Comparison of ENCODE assay signal across 21 cellular contexts in genomic region chr20:33910529-33911327, GRCh38.
DNase-seq lines count a peak whose midpoint lies in the region; ATAC-seq and TF ChIP-seq lines count a peak whose summit lies in the region.
"Had no signal": no experiment of that assay in that cellular context is flagged by ENCODE, and none has a peak within 500 bp of the region (broad histone marks: within the 10 kb centered on the region; RNA-seq: fewer than 3 reads in every experiment).

No MANE protein-coding gene starts in this region.

- H2AFZ ChIP-seq in PC-9, result no peak overlapping the region
- H2AFZ ChIP-seq: hepatocyte had no signal

- TF ChIP-seq CTCF in PC-9 (conservative IDR thresholded peaks at IDR 0.05) (no peak), left lung (IDR thresholded peaks at IDR 0.05) (no peak)

- no peaks in the 10 kb centered on the region for H3K27me3 ChIP-seq in PC-9 (ENCODE audit: insufficient read depth, low read depth)
- H3K27me3 ChIP-seq in left lung, result no peaks in the 10 kb centered on the region
- H3K27me3 ChIP-seq: hepatocyte, pancreas, sigmoid colon, tibial nerve had no signal

- H3K4me3 ChIP-seq in PC-9 (no peak overlapping the region), left lung (no peak overlapping the region)
- H3K4me3 ChIP-seq: hepatocyte, pancreas, sigmoid colon, tibial nerve had no signal

- no peaks in the 10 kb centered on the region for H3K9me2 ChIP-seq in PC-9 (ENCODE audit: insufficient read depth)

- intact Hi-C loops in PC-9 (cut with micrococcal nuclease; ENCODE audit: unreplicated experiment) (no loop called here), left lung (cut with DNase I) (no loop called here)

- peak overlapping the region; percentile 56 for H3K27ac ChIP-seq in PC-9
- peak overlapping the region; percentile 66 to 78 for H3K27ac ChIP-seq in left lung
- H3K27ac ChIP-seq: hepatocyte, pancreas had no signal

- ATAC-seq in left lung (no peak), GM21619 (IDR thresholded peaks at IDR 0.05; ENCODE audit: unreplicated experiment) (no peak), HG03139 (IDR thresholded peaks at IDR 0.05; ENCODE audit: unreplicated experiment) (no peak)
- ATAC-seq: activated CD4-positive, alpha-beta T cell treated with anti-CD3 and anti-CD28 coated beads for 36 hours; activated CD8-positive, alpha-beta memory T cell treated with anti-CD3 and anti-CD28 coated beads, Interleukin-2, amount 10 ng/mL, durations not matched to agents 7 days and 5 days; activated naive CD8-positive, alpha-beta T cell treated with anti-CD3 and anti-CD28 coated beads, Interleukin-2, amount 50 U/mL, for 24 hours; stimulated activated naive B cell treated with anti-CD40 and anti-IgM and Interleukin-4, amounts not matched to agents 10 μg/mL and 1 μg/mL and 100 μg/mL, for 72 hours had no signal

- POLR2A ChIA-PET in PC-9 (lab: Charles Lee; ENCODE audit: unreplicated experiment), result interaction anchor here (0.6 to 0.7 kb wide), 2 partner anchors 202 to 242 kb away, joined by 3 to 6 read pairs; no protein-coding TSS in a partner anchor

- peaks cover 44% of the 10 kb centered on the region; the same call in 1 of the 2 replicates for H3F3A ChIP-seq in PC-9 (ENCODE audit: insufficient read depth, low read depth)

- no peaks in the 10 kb centered on the region for H4K20me1 ChIP-seq in PC-9 (ENCODE audit: insufficient read depth)

- no TSS peak for BruUV-seq in PC-9 (replicated peaks; lab: Mats Ljungman, UMichigan)

- H3K79me2 ChIP-seq in PC-9 (ENCODE audit: low read depth), result no peaks in the 10 kb centered on the region
- H3K79me2 ChIP-seq: hepatocyte had no signal

- H3K9me3 ChIP-seq in PC-9 (ENCODE audit: insufficient read depth, low read depth) (no peaks in the 10 kb centered on the region), left lung (no peaks in the 10 kb centered on the region)
- H3K9me3 ChIP-seq: pancreas, sigmoid colon, tibial nerve had no signal

- CTCF ChIA-PET in PC-9 (lab: Charles Lee), result no interaction called here

- H3K36me3 ChIP-seq in PC-9 (ENCODE audit: low read depth), result no peaks in the 10 kb centered on the region
- H3K36me3 ChIP-seq in left lung, result no peaks in the 10 kb centered on the region
- H3K36me3 ChIP-seq: pancreas, sigmoid colon, tibial nerve had no signal

- no peak overlapping the region for H3K4me2 ChIP-seq in PC-9
- H3K4me2 ChIP-seq: hepatocyte had no signal

- H3K4me1 ChIP-seq in PC-9 (replicated peaks; ENCODE audit: insufficient read depth) (peaks cover 46% of the 10 kb centered on the region), left lung (peaks cover 16 to 25% of the 10 kb centered on the region in 2 donors)

- DNase-seq in NCI-H345 (lab: John Stamatoyannopoulos, UW) (peak; percentile 11), NCI-H345 treated with DMSO at 0.1 percent for 48 hours (lab: John Stamatoyannopoulos, UW; ENCODE audit: unreplicated experiment) (no peak), PC-9 (no peak), left lung (no peak), activated T-cell treated with anti-CD3 and anti-CD28 coated beads for 4 hours (no peak)
- DNase-seq in activated CD8-positive, alpha-beta memory T cell treated with anti-CD3 and anti-CD28 coated beads, Interleukin-2, amount 50 U/mL, for 48 hours, result no peak
- DNase-seq: activated CD4-positive, alpha-beta T cell treated with anti-CD3 and anti-CD28 coated beads for 36 hours; activated CD8-positive, alpha-beta memory T cell treated with anti-CD3 and anti-CD28 coated beads, Interleukin-2, amount 10 ng/mL, durations not matched to agents 7 days and 5 days; activated naive CD8-positive, alpha-beta T cell treated with anti-CD3 and anti-CD28 coated beads, Interleukin-2, amount 50 U/mL, for 24 hours; CD4-positive, alpha-beta memory T cell; DND-41; naive B cell; NCI-H446; NK-92 treated with Interleukin-12 subunit alpha and Interleukin-12 subunit beta, amount 100 ng/mL, for 24 hours; pancreas; sigmoid colon; stimulated activated naive B cell treated with anti-CD40 and anti-IgM and Interleukin-4, amounts not matched to agents 10 μg/mL and 1 μg/mL and 100 μg/mL, for 72 hours had no signal
